ENCODE assay signal across 8 cellular contexts in the genomic region with DNA sequence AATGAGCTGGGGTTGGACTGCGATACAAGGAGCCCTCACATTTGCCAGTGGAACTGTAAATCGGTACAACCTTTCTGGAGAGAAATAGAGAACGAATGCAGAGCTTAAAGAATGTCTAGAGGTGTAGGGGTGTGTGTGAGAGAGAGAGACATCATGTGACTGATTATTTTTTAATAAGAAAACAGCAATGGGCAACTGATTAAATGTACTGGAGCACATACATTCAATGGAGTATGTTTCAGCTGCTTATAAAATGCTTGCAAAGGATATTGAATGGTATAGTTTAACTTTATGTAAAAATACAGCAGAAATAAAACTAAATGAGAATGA. TPM values are rescaled to one million over a fixed set of nuclear protein-coding genes. Genes with fewer than 3 reads are reported as not detected.
A peak's percentile ranks its signal among the peaks of the same experiment; 100 is the strongest.
DNase-seq lines count a peak whose midpoint lies in the region; ATAC-seq and TF ChIP-seq lines count a peak whose summit lies in the region.

No MANE protein-coding gene starts in this region.

- H4K20me1 ChIP-seq in Karpas-422 (ENCODE audit: insufficient read depth, low read depth, low read length): no peaks in the 10 kb centered on the region

- no peaks in the 10 kb centered on the region for H3K36me3 Mint-ChIP-seq in neural crest cell (ENCODE audit: low read depth)

- no peaks in the 10 kb centered on the region for H3K9me3 Mint-ChIP-seq in neural crest cell

- H3K4me3 ChIP-seq in GM12864 (ENCODE audit: low read depth, low read length): peak overlapping the region; percentile 82
- H3K4me3 ChIP-seq in Karpas-422 (ENCODE audit: low read length): peak overlapping the region; percentile 65
- H3K4me3 ChIP-seq in endocrine pancreas (ENCODE audit: control insufficient read depth, insufficient read depth, low read length): peak overlapping the region; percentile 85

- no peaks in the 10 kb centered on the region for H3K27me3 Mint-ChIP-seq in neural crest cell (ENCODE audit: low read depth)

- peak overlapping the region; percentile 88 for H3K4me3 Mint-ChIP-seq in neural crest cell

- H3K79me2 ChIP-seq in Karpas-422 (ENCODE audit: low read length): no peaks in the 10 kb centered on the region

- TF ChIP-seq CTCF in GM12864 (IDR thresholded peaks at IDR 0.05; ENCODE audit: low read depth, low read length, missing control alignments): no peak
- no peak for TF ChIP-seq CTCF in neural crest cell (conservative IDR thresholded peaks at IDR 0.05)

- DNase-seq in GM12864 (ENCODE audit: low read depth) (no peak), Karpas-422 (no peak), neural crest cell (ENCODE audit: low read depth, low spot score) (no peak), SIG-M5 (lab: John Stamatoyannopoulos, UW) (no peak), H4 (ENCODE audit: low spot score) (no peak)
- DNase-seq in stimulated activated CD4-positive, alpha-beta T cell treated with anti-CD3 and anti-CD28 coated beads, Interleukin-1b, Interleukin-23, amount 100 ng/mL, for 48 hours: no peak

- H3K4me1 ChIP-seq in Karpas-422 (ENCODE audit: low read length) (0 out of 2 replicates have a peak, but pooled peaks cover 3% of the 10 kb centered on the region), endocrine pancreas (ENCODE audit: control insufficient read depth, insufficient read depth, low read length) (peaks cover 34% of the 10 kb centered on the region)

- H3K36me3 ChIP-seq in Karpas-422 (ENCODE audit: insufficient read depth, low read length) (no peaks in the 10 kb centered on the region), endocrine pancreas (ENCODE audit: control insufficient read depth, insufficient read depth, low read length) (no peaks in the 10 kb centered on the region)

- no peak overlapping the region for H3K27ac ChIP-seq in Karpas-422 (ENCODE audit: low read length)

- H3K9ac ChIP-seq in Karpas-422 (ENCODE audit: low read length): peak overlapping the region; percentile 67
- peak overlapping the region; percentile 56 for H3K9ac ChIP-seq in endocrine pancreas (ENCODE audit: control insufficient read depth, insufficient read depth, low read length)

- H3K27me3 ChIP-seq in Karpas-422 (ENCODE audit: low read length) (no peaks in the 10 kb centered on the region), endocrine pancreas (ENCODE audit: control insufficient read depth, insufficient read depth, low read length) (no peaks in the 10 kb centered on the region)

- peak overlapping the region; percentile 79 for H3K4me2 ChIP-seq in Karpas-422 (ENCODE audit: low read depth, low read length, poor library complexity, severe bottlenecking)

- peak; percentile 33 for ATAC-seq in GM21717 (IDR thresholded peaks at IDR 0.05; ENCODE audit: unreplicated experiment)

- peak overlapping the region; percentile 95 for H3K27ac Mint-ChIP-seq in neural crest cell (ENCODE audit: unreplicated experiment)

- peaks cover 15% of the 10 kb centered on the region for H3K4me1 Mint-ChIP-seq in neural crest cell

- no peaks in the 10 kb centered on the region for H3K9me3 ChIP-seq in Karpas-422 (ENCODE audit: low read length)
- no peaks in the 10 kb centered on the region for H3K9me3 ChIP-seq in endocrine pancreas (ENCODE audit: control insufficient read depth, low read length)

- H3K9me2 ChIP-seq in Karpas-422 (replicated peaks; ENCODE audit: insufficient read depth, low read length): no peaks in the 10 kb centered on the region

- peak overlapping the region; percentile 93 for H2AFZ ChIP-seq in Karpas-422 (ENCODE audit: low read length)

RNA-seq across cellular contexts. Expression of gene TMEM17, which starts 0.4 kb away (rescaled TPM):
- 0.86 TPM in 1 of 2 replicates, not detected in the other for total RNA-seq in Karpas-422 (2014; rRNA removed; shearing (Covaris generic); ENCODE audit: low replicate concordance)
- total RNA-seq in neural crest cell: 3.1 and 4.0 TPM in 2 replicates
- total RNA-seq in H4 (2014; rRNA removed; shearing (Covaris generic)): 2.6 and 2.8 TPM in 2 replicates
